22 cellular contexts compared by ENCODE assay signal in genomic region chr1:231019711-231020110, GRCh38. TPM values are rescaled to one million over a fixed set of nuclear protein-coding genes. Genes with fewer than 3 reads are reported as not detected.
DNase-seq lines count a peak whose midpoint lies in the region; ATAC-seq and TF ChIP-seq lines count a peak whose summit lies in the region.
"Had no signal": no experiment of that assay in that cellular context is flagged by ENCODE, and none has a peak within 500 bp of the region (broad histone marks: within the 10 kb centered on the region; RNA-seq: fewer than 3 reads in every experiment).

No MANE protein-coding gene starts in this region.

- H3K9me3 Mint-ChIP-seq in activated CD4-positive, alpha-beta memory T cell treated with anti-CD3 and anti-CD28 coated beads, Interleukin-2, amount 10 ng/mL, durations not matched to agents 7 days and 5 days, result no peaks in the 10 kb centered on the region
- H3K9me3 Mint-ChIP-seq in activated CD4-positive, alpha-beta memory T cell treated with anti-CD3 and anti-CD28 coated beads for 36 hours, result no peaks in the 10 kb centered on the region
- H3K9me3 Mint-ChIP-seq in activated T-helper 17 cell treated with anti-CD3 and anti-CD28 coated beads, Interleukin-2, amount 50 U/mL, for 72 hours, result no peaks in the 10 kb centered on the region
- H3K9me3 Mint-ChIP-seq: central memory CD8-positive, alpha-beta T cell; nephron; stimulated activated naive CD8-positive, alpha-beta T cell treated with anti-CD3 and anti-CD28 coated beads, Interleukin-15, amount 100 ng/mL, for 72 hours had no signal

- H3K27ac ChIP-seq in lung (ENCODE audit: low read depth in 1 of 2, low read length in 1 of 2) (peak overlapping the region in 1 of 2 donors; percentile 54), stomach (peak overlapping the region in 4 of 5 donors; percentile 59 to 79 (median 64))
- H3K27ac ChIP-seq: pancreas, tibial artery had no signal

- no peak for DNase-seq in activated CD4-positive, alpha-beta memory T cell treated with anti-CD3 and anti-CD28 coated beads, Interleukin-2, amount 10 ng/mL, durations not matched to agents 7 days and 5 days
- DNase-seq in activated CD4-positive, alpha-beta memory T cell treated with anti-CD3 and anti-CD28 coated beads for 36 hours, result no peak
- DNase-seq in lung (ENCODE audit: low spot score) (peak; percentile 19), stomach (no peak), BE2C (no peak), NCI-H1694 treated with DMSO at 0.1 percent for 48 hours (lab: John Stamatoyannopoulos, UW) (no peak), COR-L47 (lab: John Stamatoyannopoulos, UW) (no peak)
- DNase-seq: DND-41; heart left ventricle; left cardiac atrium; NCI-H187 treated with DMSO at 0.1 percent for 48 hours; NCI-H526 treated with DMSO at 0.1 percent for 48 hours; pancreas; right cardiac atrium; stimulated activated CD4-positive, alpha-beta T cell treated with anti-CD3 and anti-CD28 coated beads, Interleukin-4, amount 100 ng/mL, for 4 hours; stimulated activated naive CD8-positive, alpha-beta T cell treated with anti-CD3 and anti-CD28 coated beads, Interleukin-15, amount 100 ng/mL, for 72 hours; tibial artery had no signal

- peak overlapping the region; percentile 44 for H3K4me3 Mint-ChIP-seq in activated CD4-positive, alpha-beta memory T cell treated with anti-CD3 and anti-CD28 coated beads, Interleukin-2, amount 10 ng/mL, durations not matched to agents 7 days and 5 days
- H3K4me3 Mint-ChIP-seq in activated CD4-positive, alpha-beta memory T cell treated with anti-CD3 and anti-CD28 coated beads for 36 hours, result no peak overlapping the region
- H3K4me3 Mint-ChIP-seq in activated T-helper 17 cell treated with anti-CD3 and anti-CD28 coated beads, Interleukin-2, amount 50 U/mL, for 72 hours, result peak overlapping the region; percentile 26
- H3K4me3 Mint-ChIP-seq: central memory CD8-positive, alpha-beta T cell; nephron; stimulated activated naive CD8-positive, alpha-beta T cell treated with anti-CD3 and anti-CD28 coated beads, Interleukin-15, amount 100 ng/mL, for 72 hours had no signal

- no peaks in the 10 kb centered on the region for H3K27me3 Mint-ChIP-seq in activated CD4-positive, alpha-beta memory T cell treated with anti-CD3 and anti-CD28 coated beads, Interleukin-2, amount 10 ng/mL, durations not matched to agents 7 days and 5 days
- H3K27me3 Mint-ChIP-seq in activated CD4-positive, alpha-beta memory T cell treated with anti-CD3 and anti-CD28 coated beads for 36 hours, result no peaks in the 10 kb centered on the region
- no peaks in the 10 kb centered on the region for H3K27me3 Mint-ChIP-seq in activated T-helper 17 cell treated with anti-CD3 and anti-CD28 coated beads, Interleukin-2, amount 50 U/mL, for 72 hours
- H3K27me3 Mint-ChIP-seq: activated naive CD8-positive, alpha-beta T cell; central memory CD8-positive, alpha-beta T cell; stimulated activated naive CD8-positive, alpha-beta T cell treated with anti-CD3 and anti-CD28 coated beads, Interleukin-15, amount 100 ng/mL, for 72 hours had no signal

- H3K36me3 Mint-ChIP-seq in activated CD4-positive, alpha-beta memory T cell treated with anti-CD3 and anti-CD28 coated beads, Interleukin-2, amount 10 ng/mL, durations not matched to agents 7 days and 5 days (ENCODE audit: low read depth), result peaks cover 8% of the 10 kb centered on the region
- H3K36me3 Mint-ChIP-seq in activated CD4-positive, alpha-beta memory T cell treated with anti-CD3 and anti-CD28 coated beads for 36 hours, result peaks cover 4% of the 10 kb centered on the region
- H3K36me3 Mint-ChIP-seq in activated T-helper 17 cell treated with anti-CD3 and anti-CD28 coated beads, Interleukin-2, amount 50 U/mL, for 72 hours (ENCODE audit: low read depth), result peaks cover 14% of the 10 kb centered on the region
- H3K36me3 Mint-ChIP-seq: activated naive CD8-positive, alpha-beta T cell had no signal

- no peak for TF ChIP-seq CTCF in lung (IDR thresholded peaks at IDR 0.05; ENCODE audit: control extremely low read depth, extremely low read depth)
- no peak for TF ChIP-seq CTCF in stomach (IDR thresholded peaks at IDR 0.05)
- TF ChIP-seq CTCF in BE2C (IDR thresholded peaks at IDR 0.05; ENCODE audit: low read depth, low read length), result no peak

- intact Hi-C loops in activated CD4-positive, alpha-beta memory T cell treated with anti-CD3 and anti-CD28 coated beads for 36 hours (cut with micrococcal nuclease), result no loop called here
- intact Hi-C loops in stomach (cut with DNase I; ENCODE audit: low total_unique reads), result no loop called here

- H3K4me1 ChIP-seq in lung (ENCODE audit: control insufficient read depth in 2 of 2, insufficient read depth in 2 of 2, low read length in 2 of 2), result peaks cover 0 to 18% of the 10 kb centered on the region in 2 donors
- peaks cover 0 to 12% (median 0%) of the 10 kb centered on the region in 4 donors for H3K4me1 ChIP-seq in stomach
- H3K4me1 ChIP-seq in BE2C, result no peaks in the 10 kb centered on the region
- H3K4me1 ChIP-seq: pancreas, tibial artery had no signal

- H3K9me3 ChIP-seq in lung (ENCODE audit: control insufficient read depth in 2 of 2, insufficient read depth in 1 of 2, low read length in 1 of 2), result peaks cover 0 to 1% of the 10 kb centered on the region in 2 donors
- H3K9me3 ChIP-seq in stomach, result no peaks in the 10 kb centered on the region
- H3K9me3 ChIP-seq in BE2C, result no peaks in the 10 kb centered on the region
- H3K9me3 ChIP-seq: heart left ventricle, pancreas, SJSA1, tibial artery had no signal

- no peak overlapping the region for H3K27ac Mint-ChIP-seq in activated CD4-positive, alpha-beta memory T cell treated with anti-CD3 and anti-CD28 coated beads, Interleukin-2, amount 10 ng/mL, durations not matched to agents 7 days and 5 days
- H3K27ac Mint-ChIP-seq in activated CD4-positive, alpha-beta memory T cell treated with anti-CD3 and anti-CD28 coated beads for 36 hours, result no peak overlapping the region
- no peak overlapping the region for H3K27ac Mint-ChIP-seq in activated T-helper 17 cell treated with anti-CD3 and anti-CD28 coated beads, Interleukin-2, amount 50 U/mL, for 72 hours
- H3K27ac Mint-ChIP-seq: activated naive CD8-positive, alpha-beta T cell; nephron had no signal

- H3K27me3 ChIP-seq in lung (ENCODE audit: control insufficient read depth, insufficient read depth) (no peaks in the 10 kb centered on the region), stomach (no peaks in the 10 kb centered on the region), BE2C (no peaks in the 10 kb centered on the region)
- H3K27me3 ChIP-seq: heart left ventricle, pancreas, SJSA1, tibial artery had no signal

- ATAC-seq in activated T-helper 17 cell treated with anti-CD3 and anti-CD28 coated beads, Interleukin-2, amount 50 U/mL, for 72 hours (replicated peaks), result no peak
- ATAC-seq in lung (ENCODE audit: insufficient read depth, low FRiP score), result no peak
- ATAC-seq: pancreas had no signal

- TF ChIP-seq POLR2A in stomach (IDR thresholded peaks at IDR 0.05), result no peak

- peaks cover 21% of the 10 kb centered on the region for H3K4me1 Mint-ChIP-seq in activated CD4-positive, alpha-beta memory T cell treated with anti-CD3 and anti-CD28 coated beads, Interleukin-2, amount 10 ng/mL, durations not matched to agents 7 days and 5 days
- peaks cover 4% of the 10 kb centered on the region for H3K4me1 Mint-ChIP-seq in activated CD4-positive, alpha-beta memory T cell treated with anti-CD3 and anti-CD28 coated beads for 36 hours (ENCODE audit: low read depth)
- no peaks in the 10 kb centered on the region for H3K4me1 Mint-ChIP-seq in activated T-helper 17 cell treated with anti-CD3 and anti-CD28 coated beads, Interleukin-2, amount 50 U/mL, for 72 hours
- H3K4me1 Mint-ChIP-seq: central memory CD8-positive, alpha-beta T cell; nephron had no signal

- POLR2A ChIA-PET in activated CD4-positive, alpha-beta memory T cell treated with anti-CD3 and anti-CD28 coated beads, Interleukin-2, amount 10 ng/mL, durations not matched to agents 7 days and 5 days (lab: Charles Lee), result no interaction called here
- POLR2A ChIA-PET in activated CD4-positive, alpha-beta memory T cell treated with anti-CD3 and anti-CD28 coated beads for 36 hours (lab: Charles Lee), result no interaction called here

- no peak for TF ChIP-seq EP300 in stomach (IDR thresholded peaks at IDR 0.05)

- H3K36me3 ChIP-seq in lung (ENCODE audit: control insufficient read depth in 2 of 2, insufficient read depth in 2 of 2, low read length in 2 of 2) (peaks cover 0 to 9% of the 10 kb centered on the region in 2 donors), stomach (peaks cover 0 to 15% (median 14%) of the 10 kb centered on the region in 4 donors), BE2C (no peaks in the 10 kb centered on the region)
- H3K36me3 ChIP-seq: pancreas had no signal

- CTCF ChIA-PET in activated CD4-positive, alpha-beta memory T cell treated with anti-CD3 and anti-CD28 coated beads, Interleukin-2, amount 10 ng/mL, durations not matched to agents 7 days and 5 days (lab: Charles Lee), result no interaction called here
- CTCF ChIA-PET in activated CD4-positive, alpha-beta memory T cell treated with anti-CD3 and anti-CD28 coated beads for 36 hours (lab: Charles Lee), result no interaction called here

- WGBS in lung, 2 donors, result 88 to 94% methylated on average over 14 of the region's 14 CpGs
- WGBS in stomach, 5 donors, result 80 to 94% (median 90%) methylated on average over 14 of the region's 14 CpGs

- H3K4me3 ChIP-seq in lung (no peak overlapping the region), stomach (peak overlapping the region in 1 of 4 donors; percentile 9), BE2C (ENCODE audit: low read depth, low read length) (no peak overlapping the region)
- H3K4me3 ChIP-seq: pancreas, SJSA1, tibial artery had no signal

RNA-seq across cellular contexts. Expression of gene FAM89A, which starts 20.3 kb away (rescaled TPM):
- 1 to 10 TPM; 6.8 to 6.9 TPM for total RNA-seq in activated CD4-positive, alpha-beta memory T cell treated with anti-CD3 and anti-CD28 coated beads, Interleukin-2, amount 10 ng/mL, durations not matched to agents 7 days and 5 days
- total RNA-seq in activated CD4-positive, alpha-beta memory T cell treated with anti-CD3 and anti-CD28 coated beads for 36 hours, result 10 to 100 TPM; 14.3 to 15.1 TPM
- 10 to 100 TPM; 11.2 to 17.2 TPM for total RNA-seq in activated T-helper 17 cell treated with anti-CD3 and anti-CD28 coated beads, Interleukin-2, amount 50 U/mL, for 72 hours
- total RNA-seq in lung (10 to 100 TPM; 14.3 to 26.9 TPM), stomach (10 to 100 TPM in 3 of 5 donors, 1 to 10 TPM in 1, under 1 TPM in 1; 0.89 to 28.0 (median 12.1) TPM)
- polyA plus RNA-seq in lung (10 to 100 TPM; 19.5 to 27.1 TPM), stomach (10 to 100 TPM in 2 of 3 donors, 1 to 10 TPM in 1; 7.9 to 31.9 (median 29.3) TPM)
- 6.2 TPM for polyA plus RNA-seq in BE2C (2012; ENCODE audit: insufficient read depth, insufficient read length, low read depth)

RNA-seq across cellular contexts. Expression of gene ARV1, which starts 40.8 kb away (rescaled TPM):
- total RNA-seq in activated CD4-positive, alpha-beta memory T cell treated with anti-CD3 and anti-CD28 coated beads, Interleukin-2, amount 10 ng/mL, durations not matched to agents 7 days and 5 days, result 10 to 100 TPM; 13.2 to 15.3 TPM
- 10 to 100 TPM; 12.7 to 13.8 TPM for total RNA-seq in activated CD4-positive, alpha-beta memory T cell treated with anti-CD3 and anti-CD28 coated beads for 36 hours
- 10 to 100 TPM in 1 of 2 donors, 1 to 10 TPM in 1; 8.9 to 15.4 TPM for total RNA-seq in activated T-helper 17 cell treated with anti-CD3 and anti-CD28 coated beads, Interleukin-2, amount 50 U/mL, for 72 hours
- total RNA-seq in lung (10 to 100 TPM; 13.8 to 17.2 TPM), stomach (10 to 100 TPM; 11.0 to 29.8 (median 13.9) TPM)
- polyA plus RNA-seq in lung (10 to 100 TPM; 17.2 to 60.3 TPM), stomach (10 to 100 TPM; 18.7 to 38.8 (median 18.9) TPM)
- polyA plus RNA-seq in BE2C (2012; ENCODE audit: insufficient read depth, insufficient read length, low read depth), result 28.7 TPM

RNA-seq across cellular contexts. Expression of gene TTC13, which starts 41.0 kb away (rescaled TPM):
- 10 to 100 TPM; 42.0 to 46.0 TPM for total RNA-seq in activated CD4-positive, alpha-beta memory T cell treated with anti-CD3 and anti-CD28 coated beads, Interleukin-2, amount 10 ng/mL, durations not matched to agents 7 days and 5 days
- 10 to 100 TPM; 17.3 to 18.3 TPM for total RNA-seq in activated CD4-positive, alpha-beta memory T cell treated with anti-CD3 and anti-CD28 coated beads for 36 hours
- 10 to 100 TPM; 13.3 to 22.0 TPM for total RNA-seq in activated T-helper 17 cell treated with anti-CD3 and anti-CD28 coated beads, Interleukin-2, amount 50 U/mL, for 72 hours
- total RNA-seq in lung (10 to 100 TPM; 22.1 to 24.5 TPM), stomach (100 to 1,000 TPM in 1 of 5 donors, 10 to 100 TPM in 4; 23.9 to 117 (median 53.3) TPM)
- polyA plus RNA-seq in lung (10 to 100 TPM in 1 of 2 donors, 1 to 10 TPM in 1; 7.9 to 12.6 TPM), stomach (1 to 10 TPM; 2.1 to 9.3 (median 3.9) TPM)
- 34.3 TPM for polyA plus RNA-seq in BE2C (2012; ENCODE audit: insufficient read depth, insufficient read length, low read depth)
